ENCODE assay signal across 20 cellular contexts in genomic region chr10:29540016-29540415, GRCh38.
"Had no signal": no experiment of that assay in that cellular context is flagged by ENCODE, and none has a peak within 500 bp of the region (broad histone marks: within the 10 kb centered on the region; RNA-seq: fewer than 3 reads in every experiment).

No MANE protein-coding gene starts in this region.

- H3K27me3 Mint-ChIP-seq: activated CD8-positive, alpha-beta T cell treated with anti-CD3 and anti-CD28 coated beads for 36 hours; activated naive CD8-positive, alpha-beta T cell treated with anti-CD3 and anti-CD28 coated beads, Interleukin-2, amount 50 U/mL, for 24 hours; T-cell had no signal

- H3K9me3 ChIP-seq: colonic mucosa, mucosa of descending colon, prostate gland, upper lobe of right lung had no signal

- DNase-seq: activated CD4-positive, alpha-beta T cell treated with anti-CD3 and anti-CD28 coated beads for 4 hours; activated CD8-positive, alpha-beta memory T cell treated with anti-CD3 and anti-CD28 coated beads, Interleukin-2, amount 50 U/mL, for 48 hours; activated CD8-positive, alpha-beta T cell treated with anti-CD3 and anti-CD28 coated beads for 36 hours; activated naive CD4-positive, alpha-beta T cell; activated naive CD8-positive, alpha-beta T cell treated with anti-CD3 and anti-CD28 coated beads, Interleukin-2, amount 50 U/mL, for 24 hours; caudate nucleus; colonic mucosa; hypothalamus; mucosa of descending colon; natural killer cell; occipital lobe; stimulated activated CD4-positive, alpha-beta T cell treated with anti-CD3 and anti-CD28 coated beads, Interleukin-12 subunit alpha, Interleukin-12 subunit beta, amount 100 ng/mL, for 4 hours; stimulated activated naive CD4-positive, alpha-beta T cell; T-cell; upper lobe of right lung; WERI-Rb-1 had no signal

- H3K9me3 Mint-ChIP-seq: activated CD8-positive, alpha-beta T cell treated with anti-CD3 and anti-CD28 coated beads for 36 hours; activated naive CD8-positive, alpha-beta T cell treated with anti-CD3 and anti-CD28 coated beads, Interleukin-2, amount 50 U/mL, for 24 hours; activated T-helper 1 cell treated with anti-CD3 and anti-CD28 coated beads, Interleukin-12 subunit alpha, Interleukin-12 subunit beta, Interleukin-2, Interleukin-4 antibody, amounts not matched to agents 30 ng/mL and 10 ng/mL and 1 ng/mL, durations not matched to agents 14 hours and 24 hours and 36 hours; natural killer cell; T-cell had no signal

- H3K36me3 Mint-ChIP-seq: natural killer cell had no signal

- H3K27me3 ChIP-seq: colonic mucosa, upper lobe of right lung had no signal

- ATAC-seq: activated CD8-positive, alpha-beta T cell treated with anti-CD3 and anti-CD28 coated beads for 36 hours; activated naive CD8-positive, alpha-beta T cell treated with anti-CD3 and anti-CD28 coated beads, Interleukin-2, amount 50 U/mL, for 24 hours; mucosa of descending colon; natural killer cell; sciatic nerve; T-cell; upper lobe of right lung had no signal

- H3K4me3 ChIP-seq: colonic mucosa, lung, mucosa of descending colon, prostate gland, upper lobe of right lung had no signal

- H3K27ac ChIP-seq: colonic mucosa, upper lobe of right lung, WERI-Rb-1 had no signal

- H3K4me3 Mint-ChIP-seq: activated CD8-positive, alpha-beta T cell treated with anti-CD3 and anti-CD28 coated beads for 36 hours; activated naive CD8-positive, alpha-beta T cell treated with anti-CD3 and anti-CD28 coated beads, Interleukin-2, amount 50 U/mL, for 24 hours; activated T-helper 1 cell treated with anti-CD3 and anti-CD28 coated beads, Interleukin-12 subunit alpha, Interleukin-12 subunit beta, Interleukin-2, Interleukin-4 antibody, amounts not matched to agents 30 ng/mL and 10 ng/mL and 1 ng/mL, durations not matched to agents 14 hours and 24 hours and 36 hours; natural killer cell; T-cell had no signal

- H3K27ac Mint-ChIP-seq: activated CD8-positive, alpha-beta T cell treated with anti-CD3 and anti-CD28 coated beads for 36 hours; activated naive CD8-positive, alpha-beta T cell treated with anti-CD3 and anti-CD28 coated beads, Interleukin-2, amount 50 U/mL, for 24 hours; activated T-helper 1 cell treated with anti-CD3 and anti-CD28 coated beads, Interleukin-12 subunit alpha, Interleukin-12 subunit beta, Interleukin-2, Interleukin-4 antibody, amounts not matched to agents 30 ng/mL and 10 ng/mL and 1 ng/mL, durations not matched to agents 14 hours and 24 hours and 36 hours; natural killer cell; T-cell had no signal

- H3K36me3 ChIP-seq: colonic mucosa, prostate gland, WERI-Rb-1 had no signal
